12 cellular contexts compared by ENCODE assay signal in genomic region chr15:81111510-81112375, GRCh38. TPM values are rescaled to one million over a fixed set of nuclear protein-coding genes. Genes with fewer than 3 reads are reported as not detected.
DNase-seq lines count a peak whose midpoint lies in the region; ATAC-seq, FAIRE-seq and TF ChIP-seq lines count a peak whose summit lies in the region.
"Had no signal": no experiment of that assay in that cellular context is flagged by ENCODE, and none has a peak within 500 bp of the region (broad histone marks: within the 10 kb centered on the region; RNA-seq: fewer than 3 reads in every experiment).

No MANE protein-coding gene starts in this region.

- no peak overlapping the region for H3K27ac ChIP-seq in KMS-11
- no peak overlapping the region for H3K27ac ChIP-seq in left ventricle myocardium inferior (replicated peaks)
- H3K27ac ChIP-seq: thyroid gland had no signal

- no peak overlapping the region for H2AFZ ChIP-seq in KMS-11 (ENCODE audit: low read depth)

- H3K36me3 ChIP-seq in KMS-11 (ENCODE audit: insufficient read depth) (no peaks in the 10 kb centered on the region), left ventricle myocardium inferior (no peaks in the 10 kb centered on the region)
- H3K36me3 ChIP-seq: thyroid gland had no signal

- H3K79me2 ChIP-seq in KMS-11 (ENCODE audit: insufficient read depth, low read depth) = no peaks in the 10 kb centered on the region

- H3K4me3 ChIP-seq in AG10803 (ENCODE audit: low read length) = no peak overlapping the region
- no peak overlapping the region for H3K4me3 ChIP-seq in KMS-11 (IDR thresholded peaks at IDR 0.05; ENCODE audit: insufficient read depth, low read depth, low read length)
- no peak overlapping the region for H3K4me3 ChIP-seq in left ventricle myocardium inferior
- H3K4me3 ChIP-seq: thyroid gland had no signal

- H3K9me3 ChIP-seq in left ventricle myocardium inferior (replicated peaks) = no peaks in the 10 kb centered on the region

- peaks cover 17% of the 10 kb centered on the region for H3K4me1 ChIP-seq in KMS-11 (ENCODE audit: low read depth, poor library complexity, severe bottlenecking)
- H3K4me1 ChIP-seq in left ventricle myocardium inferior = peaks cover 37% of the 10 kb centered on the region
- H3K4me1 ChIP-seq: thyroid gland had no signal

- peak; percentile 74 for FAIRE-seq in GM19239 (lab: Jason Lieb, UNC)
- FAIRE-seq: astrocyte, frontal cortex had no signal

- DNase-seq in AG10803 (ENCODE audit: low read depth) = peak; percentile 52
- DNase-seq in GM19239 (ENCODE audit: insufficient read length, low spot score) = peak; percentile 35
- DNase-seq in left ventricle myocardium inferior = no peak
- no peak for DNase-seq in left lobe of liver (ENCODE audit: low spot score)
- DNase-seq in AML-193 (lab: John Stamatoyannopoulos, UW) = no peak
- DNase-seq: activated CD4-positive, alpha-beta T cell treated with anti-CD3 and anti-CD28 coated beads, Interleukin-2, amount 50 U/mL, for 4 hours; thyroid gland had no signal

- H3K4me2 ChIP-seq in KMS-11 = peak overlapping the region; percentile 14; the same call in 1 of the 2 replicates

- TF ChIP-seq CTCF in AG10803 (conservative IDR thresholded peaks at IDR 0.05; ENCODE audit: low read length) (no peak), KMS-11 (conservative IDR thresholded peaks at IDR 0.05; ENCODE audit: low read depth, low read length) (no peak), left ventricle myocardium inferior (IDR thresholded peaks at IDR 0.05; ENCODE audit: borderline replicate concordance) (no peak)

- H3K9ac ChIP-seq in KMS-11 = no peak overlapping the region

- intact Hi-C loops in left ventricle myocardium inferior (cut with micrococcal nuclease) = no loop called here

- no peaks in the 10 kb centered on the region for H4K20me1 ChIP-seq in KMS-11 (ENCODE audit: insufficient read depth)

- H3K27me3 ChIP-seq in KMS-11 (ENCODE audit: insufficient read depth, low read depth) = no peaks in the 10 kb centered on the region; the same call in 1 of the 2 replicates
- no peaks in the 10 kb centered on the region for H3K27me3 ChIP-seq in left ventricle myocardium inferior (ENCODE audit: low read depth)
- H3K27me3 ChIP-seq: thyroid gland had no signal

- peak; percentile 87 for ATAC-seq in HG02763 (IDR thresholded peaks at IDR 0.05; ENCODE audit: unreplicated experiment)
- no peak for ATAC-seq in left lobe of liver
- no peak for ATAC-seq in GM19328 (IDR thresholded peaks at IDR 0.05; ENCODE audit: unreplicated experiment)

RNA-seq across cellular contexts. Expression of gene CFAP161, which starts 22.3 kb away (rescaled TPM):
- total RNA-seq in left ventricle myocardium inferior (0.91 TPM), left lobe of liver (0.25 TPM)

Comparison
In these comparisons a context has a peak if more than half of its experiments do, and no peak if none do; other contexts are left out.
1. DNase-seq: peak in AG10803 (single experiment) and GM19239 (single experiment); none in left ventricle myocardium inferior (single experiment), left lobe of liver (single experiment) and AML-193 (0 of 2).